ENCODE assay signal across 17 cellular contexts in genomic region chr20:53390780-53391179, GRCh38.
DNase-seq lines count a peak whose midpoint lies in the region; ATAC-seq and TF ChIP-seq lines count a peak whose summit lies in the region.
"Had no signal": no experiment of that assay in that cellular context is flagged by ENCODE, and none has a peak within 500 bp of the region (broad histone marks: within the 10 kb centered on the region; RNA-seq: fewer than 3 reads in every experiment).

No MANE protein-coding gene starts in this region.

- intact Hi-C loops in CD4-positive, alpha-beta T cell (cut with DNase I, micrococcal nuclease) = no loop called here
- intact Hi-C loops in PC-9 (cut with micrococcal nuclease; ENCODE audit: unreplicated experiment) = no loop called here

- no peaks in the 10 kb centered on the region for H3K9me3 ChIP-seq in CD4-positive, alpha-beta T cell (ENCODE audit: control insufficient read depth, low read length)
- H3K9me3 ChIP-seq in PC-9 (ENCODE audit: insufficient read depth, low read depth) (no peaks in the 10 kb centered on the region), endodermal cell (ENCODE audit: control insufficient read depth, low read length) (no peaks in the 10 kb centered on the region)
- H3K9me3 ChIP-seq: BE2C, Caco-2 had no signal

- H3K27me3 ChIP-seq in CD4-positive, alpha-beta T cell (ENCODE audit: control insufficient read depth, insufficient read depth, low read length) = no peaks in the 10 kb centered on the region
- peaks cover 91% of the 10 kb centered on the region for H3K27me3 ChIP-seq in PC-9 (ENCODE audit: insufficient read depth, low read depth)
- H3K27me3 ChIP-seq in endodermal cell (ENCODE audit: control insufficient read depth, insufficient read depth, low read length, poor library complexity, severe bottlenecking) = no peaks in the 10 kb centered on the region
- H3K27me3 ChIP-seq: BE2C had no signal

- no peak overlapping the region for H3K4me3 Mint-ChIP-seq in CD4-positive, alpha-beta T cell
- H3K4me3 Mint-ChIP-seq in endodermal cell = no peak overlapping the region
- H3K4me3 Mint-ChIP-seq: CD4-positive, CD25-positive, alpha-beta regulatory T cell; H9; IgD-negative memory B cell had no signal

- H3K4me3 ChIP-seq in fibroblast of villous mesenchyme (ENCODE audit: low read depth, low read length) = no peak overlapping the region
- no peak overlapping the region for H3K4me3 ChIP-seq in PC-9
- no peak overlapping the region for H3K4me3 ChIP-seq in endodermal cell (ENCODE audit: low read length)
- H3K4me3 ChIP-seq: GM12878 had no signal

- 83 to 89% methylated on average over 1 to 2 of the region's 2 CpGs for WGBS in endodermal cell (ENCODE audit: insufficient coverage in 1 of 2, insufficient read length in 1 of 2), 2 experiments

- no peaks in the 10 kb centered on the region for H3K9me2 ChIP-seq in PC-9 (ENCODE audit: insufficient read depth)

- H3K9me3 Mint-ChIP-seq in CD4-positive, alpha-beta T cell = no peaks in the 10 kb centered on the region
- no peaks in the 10 kb centered on the region for H3K9me3 Mint-ChIP-seq in endodermal cell
- H3K9me3 Mint-ChIP-seq: H9 had no signal

- CTCF ChIA-PET in CD4-positive, alpha-beta T cell (lab: Charles Lee) = no interaction called here
- CTCF ChIA-PET in PC-9 (lab: Charles Lee) = no interaction called here

- H3K36me3 Mint-ChIP-seq in CD4-positive, alpha-beta T cell (ENCODE audit: low read depth) = peaks cover 5% of the 10 kb centered on the region
- H3K36me3 Mint-ChIP-seq in endodermal cell (ENCODE audit: low read depth) = no peaks in the 10 kb centered on the region
- H3K36me3 Mint-ChIP-seq: CD4-positive, CD25-positive, alpha-beta regulatory T cell; IgD-negative memory B cell had no signal

- no peaks in the 10 kb centered on the region for H4K20me1 ChIP-seq in PC-9 (ENCODE audit: insufficient read depth)

- H3K27me3 Mint-ChIP-seq in CD4-positive, alpha-beta T cell = no peaks in the 10 kb centered on the region
- no peaks in the 10 kb centered on the region for H3K27me3 Mint-ChIP-seq in endodermal cell (ENCODE audit: insufficient read depth)
- H3K27me3 Mint-ChIP-seq: CD4-positive, CD25-positive, alpha-beta regulatory T cell had no signal

- no peak for ATAC-seq in CD4-positive, alpha-beta T cell (ENCODE audit: poor library complexity)
- ATAC-seq: GM12878, HepG2 had no signal

- no peak overlapping the region for H3K4me2 ChIP-seq in PC-9

- no peak overlapping the region for H2AFZ ChIP-seq in PC-9

- H3K79me2 ChIP-seq in PC-9 (ENCODE audit: low read depth) = no peaks in the 10 kb centered on the region

- H3K27ac ChIP-seq in CD4-positive, alpha-beta T cell (ENCODE audit: low read depth, low read length) = no peak overlapping the region
- no peak overlapping the region for H3K27ac ChIP-seq in PC-9
- H3K27ac ChIP-seq in endodermal cell (ENCODE audit: low read depth, low read length) = no peak overlapping the region

- H3K27ac Mint-ChIP-seq in CD4-positive, alpha-beta T cell = peak overlapping the region; percentile 71
- H3K27ac Mint-ChIP-seq in endodermal cell = no peak overlapping the region
- H3K27ac Mint-ChIP-seq: CD4-positive, CD25-positive, alpha-beta regulatory T cell; H9; IgD-negative memory B cell had no signal

- H3K36me3 ChIP-seq in PC-9 (ENCODE audit: low read depth) (no peaks in the 10 kb centered on the region), endodermal cell (ENCODE audit: control insufficient read depth, insufficient read depth, low read length) (no peaks in the 10 kb centered on the region)
- H3K36me3 ChIP-seq: BE2C had no signal

- peaks cover 48% of the 10 kb centered on the region for H3K4me1 Mint-ChIP-seq in CD4-positive, alpha-beta T cell (ENCODE audit: low read depth)
- H3K4me1 Mint-ChIP-seq in endodermal cell = peaks cover 5% of the 10 kb centered on the region
- H3K4me1 Mint-ChIP-seq: IgD-negative memory B cell had no signal

- H3K4me1 ChIP-seq in PC-9 (replicated peaks; ENCODE audit: insufficient read depth) = no peaks in the 10 kb centered on the region
- H3K4me1 ChIP-seq in endodermal cell (ENCODE audit: control insufficient read depth, insufficient read depth, low read length) = no peaks in the 10 kb centered on the region
- H3K4me1 ChIP-seq: BE2C, Caco-2 had no signal

- DNase-seq in CD4-positive, alpha-beta T cell = no peak
- DNase-seq in GM04504 (ENCODE audit: low read depth) (peak; percentile 1), RPMI7951 (ENCODE audit: low read depth) (peak; percentile 22), fibroblast of villous mesenchyme (ENCODE audit: low read depth) (peak; percentile 69), islet precursor cell (no peak), NCI-H524 (lab: John Stamatoyannopoulos, UW) (no peak), PC-9 (no peak), endodermal cell (no peak)
- DNase-seq: BE2C; C1 segment of cervical spinal cord; Caco-2; CD4-positive, CD25-positive, alpha-beta regulatory T cell; GDM1; H9 had no signal

- H3K9ac ChIP-seq in endodermal cell (ENCODE audit: extremely low read depth, low read length, poor library complexity, severe bottlenecking) = no peak overlapping the region

- BruUV-seq in PC-9 (replicated peaks; lab: Mats Ljungman, UMichigan) = no TSS peak

- H3F3A ChIP-seq in PC-9 (ENCODE audit: insufficient read depth, low read depth) = no peaks in the 10 kb centered on the region

- POLR2A ChIA-PET in CD4-positive, alpha-beta T cell (lab: Charles Lee) = interaction anchor here (0.7 kb wide), 1 partner anchor 112 kb away, joined by 3 read pairs; no protein-coding TSS in a partner anchor
- POLR2A ChIA-PET in PC-9 (lab: Charles Lee; ENCODE audit: unreplicated experiment) = no interaction called here

- no peak for TF ChIP-seq CTCF in CD4-positive, alpha-beta T cell (IDR thresholded peaks at IDR 0.05)
- no peak for TF ChIP-seq CTCF in fibroblast of villous mesenchyme (IDR thresholded peaks at IDR 0.05; ENCODE audit: insufficient read depth, low read depth, low read length)
- no peak for TF ChIP-seq CTCF in PC-9 (conservative IDR thresholded peaks at IDR 0.05)
- no peak for TF ChIP-seq CTCF in endodermal cell (conservative IDR thresholded peaks at IDR 0.05)

Comparison
In these comparisons a context has a peak if more than half of its experiments do, and no peak if none do; other contexts are left out.
1. DNase-seq: peak in GM04504 (single experiment), RPMI7951 (single experiment) and fibroblast of villous mesenchyme (single experiment); none in CD4-positive, alpha-beta T cell (0 of 10), islet precursor cell (single experiment), NCI-H524 (0 of 2), PC-9 (0 of 2) and endodermal cell (single experiment).